In genomic region chr12:52280319-52280795, GRCh38 we compare ENCODE assay signal across 9 cellular contexts. TPM values are rescaled to one million over a fixed set of nuclear protein-coding genes. Genes with fewer than 3 reads are reported as not detected.
A peak's percentile ranks its signal among the peaks of the same experiment; 100 is the strongest.
DNase-seq lines count a peak whose midpoint lies in the region; ATAC-seq and TF ChIP-seq lines count a peak whose summit lies in the region.
"Had no signal": no experiment of that assay in that cellular context is flagged by ENCODE, and none has a peak within 500 bp of the region (broad histone marks: within the 10 kb centered on the region; RNA-seq: fewer than 3 reads in every experiment).

No MANE protein-coding gene starts in this region.

- H4K5ac ChIP-seq in mesendoderm (ENCODE audit: low read length): no peak overlapping the region

- peaks cover 24% of the 10 kb centered on the region for H3K27me3 Mint-ChIP-seq in activated naive CD8-positive, alpha-beta T cell treated with anti-CD3 and anti-CD28 coated beads for 36 hours

- peak; percentile 82 for DNase-seq in hepatic stellate cell (ENCODE audit: low spot score)
- DNase-seq in transverse colon: peak; percentile 58
- no peak for DNase-seq in mesendoderm
- no peak for DNase-seq in activated naive CD8-positive, alpha-beta T cell treated with anti-CD3 and anti-CD28 coated beads for 36 hours
- DNase-seq: naive B cell had no signal

- intact Hi-C loops in transverse colon (cut with DNase I; ENCODE audit: low total_unique reads): no loop called here

- ATAC-seq in GM21367 (IDR thresholded peaks at IDR 0.05; ENCODE audit: unreplicated experiment): no peak

- H3K27me3 ChIP-seq in transverse colon (peaks cover 5% of the 10 kb centered on the region), mesendoderm (ENCODE audit: insufficient read depth, low read length, poor library complexity) (no peaks in the 10 kb centered on the region)

- in situ Hi-C loops in transverse colon (cut with MboI; ENCODE audit: low pct_ligation_motif_present in 1 of 4, low pct_unique_long_range_greater_than_20kb in 1 of 4, low sequenced_read_pairs in 3 of 4): no loop called here

- WGBS in transverse colon (ENCODE audit: low coverage in 1 of 2), 2 donors: 46% methylated on average over 3 of the region's 3 CpGs; no CpG with 5 or more reads in 1 of the 2 donors
- WGBS in mesendoderm (ENCODE audit: extremely low coverage, insufficient coverage, low lambda C conversion rate): no CpG with 5 or more reads among the region's 3 CpGs

- H3K4me3 Mint-ChIP-seq in activated naive CD8-positive, alpha-beta T cell treated with anti-CD3 and anti-CD28 coated beads for 36 hours: no peak overlapping the region

- H3K9me3 ChIP-seq in transverse colon: no peaks in the 10 kb centered on the region

- no peaks in the 10 kb centered on the region for H3K9me3 Mint-ChIP-seq in activated naive CD8-positive, alpha-beta T cell treated with anti-CD3 and anti-CD28 coated beads for 36 hours
- H3K9me3 Mint-ChIP-seq: naive B cell had no signal

- no peaks in the 10 kb centered on the region for H3K79me1 ChIP-seq in mesendoderm (ENCODE audit: low read length)

- H3K4me1 ChIP-seq in transverse colon: peaks cover 4 to 23% (median 11%) of the 10 kb centered on the region in 4 donors
- no peaks in the 10 kb centered on the region for H3K4me1 ChIP-seq in mesendoderm (ENCODE audit: control insufficient read depth, low read depth, low read length)

- no peak overlapping the region for H2BK120ac ChIP-seq in mesendoderm (ENCODE audit: low read depth, low read length)

- H2AK5ac ChIP-seq in mesendoderm (ENCODE audit: low read length): no peak overlapping the region

- H3K27ac ChIP-seq in VCaP (peak overlapping the region; percentile 49), transverse colon (peak overlapping the region; percentile 55 to 76 (median 68)), mesendoderm (ENCODE audit: low read depth, low read length) (no peak overlapping the region)

- no peak overlapping the region for H4K8ac ChIP-seq in mesendoderm (ENCODE audit: low read depth, low read length)

- H3K4ac ChIP-seq in mesendoderm (ENCODE audit: low read depth, low read length): no peak overlapping the region

- H2BK5ac ChIP-seq in mesendoderm (ENCODE audit: low read length): no peak overlapping the region

- no peak for TF ChIP-seq POLR2A in transverse colon (IDR thresholded peaks at IDR 0.05)

- H3K4me2 ChIP-seq in mesendoderm (ENCODE audit: low read length): no peak overlapping the region

- H3K36me3 ChIP-seq in transverse colon (no peaks in the 10 kb centered on the region), mesendoderm (ENCODE audit: control insufficient read depth, insufficient read depth, low read length) (no peaks in the 10 kb centered on the region)

- no peak overlapping the region for H3K23ac ChIP-seq in mesendoderm (ENCODE audit: low read length)

- no peak overlapping the region for H3K4me3 ChIP-seq in transverse colon
- no peak overlapping the region for H3K4me3 ChIP-seq in mesendoderm (ENCODE audit: low read length)

- no peak overlapping the region for H2BK15ac ChIP-seq in mesendoderm (replicated peaks; ENCODE audit: low read depth)

- TF ChIP-seq CTCF in VCaP (conservative IDR thresholded peaks at IDR 0.05): no peak
- TF ChIP-seq CTCF in transverse colon (IDR thresholded peaks at IDR 0.05): no peak

- H3K4me1 Mint-ChIP-seq in activated naive CD8-positive, alpha-beta T cell treated with anti-CD3 and anti-CD28 coated beads for 36 hours: peaks cover 3% of the 10 kb centered on the region

- TF ChIP-seq EP300 in Ishikawa (IDR thresholded peaks at IDR 0.05; ENCODE audit: borderline replicate concordance) (peak; percentile 99), transverse colon (IDR thresholded peaks at IDR 0.05; ENCODE audit: low read depth) (peak; percentile 90)

- H3K79me2 ChIP-seq in mesendoderm (ENCODE audit: control insufficient read depth, insufficient read depth, low read length): no peaks in the 10 kb centered on the region

- TF ChIP-seq RAD21 in Ishikawa (IDR thresholded peaks at IDR 0.05; ENCODE audit: low read depth): no peak; the same call in 1 of the 2 replicates

- H3K9ac ChIP-seq in mesendoderm (ENCODE audit: low read length): no peak overlapping the region

- no peak overlapping the region for H3K27ac Mint-ChIP-seq in activated naive CD8-positive, alpha-beta T cell treated with anti-CD3 and anti-CD28 coated beads for 36 hours

- no peaks in the 10 kb centered on the region for H3K36me3 Mint-ChIP-seq in activated naive CD8-positive, alpha-beta T cell treated with anti-CD3 and anti-CD28 coated beads for 36 hours
- H3K36me3 Mint-ChIP-seq: naive B cell had no signal

- H3K18ac ChIP-seq in mesendoderm (ENCODE audit: low read length): no peak overlapping the region

- no peak overlapping the region for H3K56ac ChIP-seq in mesendoderm (ENCODE audit: low read length)

TF ChIP-seq in Ishikawa, 13 proteins besides CTCF, POLR2A, EP300 and RAD21:
- TF ChIP-seq ZBTB7A (IDR thresholded peaks at IDR 0.05; ENCODE audit: low read depth) (0 out of 2 replicates have a peak, but pooled peaks have one; percentile 49), YY1 (IDR thresholded peaks at IDR 0.05; ENCODE audit: low read depth) (peak; percentile 10; the same call in 1 of the 2 replicates), MAX (IDR thresholded peaks at IDR 0.05) (no peak), TAF1 (IDR thresholded peaks at IDR 0.05; ENCODE audit: low read depth) (peak; percentile 12; the same call in 1 of the 2 replicates), REST (IDR thresholded peaks at IDR 0.05; ENCODE audit: low read depth) (no peak), FOXM1 (IDR thresholded peaks at IDR 0.05; ENCODE audit: borderline replicate concordance, low read depth) (peak; percentile 96), NFIC (IDR thresholded peaks at IDR 0.05) (peak; percentile 98), CREB1 (IDR thresholded peaks at IDR 0.05; ENCODE audit: low read depth) (peak; percentile 79), TEAD4 (IDR thresholded peaks at IDR 0.05) (peak; percentile 92), CEBPB (IDR thresholded peaks at IDR 0.05) (peak; percentile 100), TCF12 (IDR thresholded peaks at IDR 0.05; ENCODE audit: low read depth) (peak; percentile 98)

RNA-seq across cellular contexts. Expression of gene KRT86, which starts 5.9 kb away (rescaled TPM):
- total RNA-seq in transverse colon: 1 to 10 TPM in 1 of 4 donors, not detected in 3; 3.6 TPM
- 0.01 TPM for polyA plus RNA-seq in mesendoderm (2013, experiment 1 of 2)
- polyA plus RNA-seq in mesendoderm (2013, experiment 2 of 2): 0.03 TPM
- total RNA-seq in activated naive CD8-positive, alpha-beta T cell treated with anti-CD3 and anti-CD28 coated beads for 36 hours: not detected
- total RNA-seq: activated CD8-positive, alpha-beta memory T cell treated with anti-CD3 and anti-CD28 coated beads for 36 hours had no signal

RNA-seq across cellular contexts. Expression of gene KRT81, which starts 11.0 kb away (rescaled TPM):
- not detected for total RNA-seq in transverse colon
- polyA plus RNA-seq in mesendoderm (2013, experiment 1 of 2): not detected
- polyA plus RNA-seq in mesendoderm (2013, experiment 2 of 2): not detected
- not detected for total RNA-seq in activated naive CD8-positive, alpha-beta T cell treated with anti-CD3 and anti-CD28 coated beads for 36 hours
- total RNA-seq: activated CD8-positive, alpha-beta memory T cell treated with anti-CD3 and anti-CD28 coated beads for 36 hours had no signal

RNA-seq across cellular contexts. Expression of gene KRT83, which starts 40.8 kb away (rescaled TPM):
- not detected for total RNA-seq in transverse colon
- polyA plus RNA-seq in mesendoderm (2013, experiment 1 of 2): not detected
- polyA plus RNA-seq in mesendoderm (2013, experiment 2 of 2): not detected
- total RNA-seq in activated naive CD8-positive, alpha-beta T cell treated with anti-CD3 and anti-CD28 coated beads for 36 hours: not detected
- total RNA-seq: activated CD8-positive, alpha-beta memory T cell treated with anti-CD3 and anti-CD28 coated beads for 36 hours had no signal

RNA-seq across cellular contexts. Expression of gene KRT7, which starts 47.3 kb away (rescaled TPM):
- total RNA-seq in transverse colon: 1 to 10 TPM in 1 of 4 donors, under 1 TPM in 2, not detected in 1; 0.75 to 1.6 (median 0.95) TPM
- 0.83 TPM for polyA plus RNA-seq in mesendoderm (2013, experiment 1 of 2)
- polyA plus RNA-seq in mesendoderm (2013, experiment 2 of 2): 0.88 TPM
- 1 to 10 TPM; 2.4 to 6.5 TPM for total RNA-seq in activated naive CD8-positive, alpha-beta T cell treated with anti-CD3 and anti-CD28 coated beads for 36 hours

Comparison
In these comparisons a context has a peak if more than half of its experiments do, and no peak if none do; other contexts are left out.
1. DNase-seq: peak in hepatic stellate cell (single experiment) and transverse colon (single experiment); none in mesendoderm (single experiment) and activated naive CD8-positive, alpha-beta T cell treated with anti-CD3 and anti-CD28 coated beads for 36 hours (single experiment).